24 cellular contexts compared by ENCODE assay signal in genomic region chr22:20729194-20729593, GRCh38. TPM values are rescaled to one million over a fixed set of nuclear protein-coding genes. Genes with fewer than 3 reads are reported as not detected.
DNase-seq lines count a peak whose midpoint lies in the region; ATAC-seq and TF ChIP-seq lines count a peak whose summit lies in the region.
"Had no signal": no experiment of that assay in that cellular context is flagged by ENCODE, and none has a peak within 500 bp of the region (broad histone marks: within the 10 kb centered on the region; RNA-seq: fewer than 3 reads in every experiment).

No MANE protein-coding gene starts in this region.

- ATAC-seq in heart left ventricle (peak; percentile 7 to 37 (median 30)), Right ventricle myocardium inferior (no peak)
- ATAC-seq: A549, SK-N-SH treated with all-trans-retinoic acid at 6 μM for 48 hours had no signal

- 64 to 74% (median 71%) methylated on average over 13 of the region's 13 CpGs for WGBS in heart left ventricle, 4 donors

- TF ChIP-seq POLR2A in heart left ventricle (IDR thresholded peaks at IDR 0.05) = no peak

- no peak overlapping the region for H3K27ac ChIP-seq in heart left ventricle
- H3K27ac ChIP-seq: A549; BLaER1 treated with 17β-estradiol and CSF1 and Interleukin-3, amounts not matched to agents 10 nM and 100 nM; HL-60; SJCRH30 had no signal

- peaks cover 0 to 8% (median 0%) of the 10 kb centered on the region in 12 donors for H3K4me1 ChIP-seq in heart left ventricle
- H3K4me1 ChIP-seq: A549; BLaER1 treated with 17β-estradiol and CSF1 and Interleukin-3, amounts not matched to agents 10 nM and 100 nM; SJCRH30 had no signal

- H3K9me3 ChIP-seq in heart left ventricle = no peaks in the 10 kb centered on the region
- H3K9me3 ChIP-seq: A549; BLaER1 treated with 17β-estradiol and CSF1 and Interleukin-3, amounts not matched to agents 10 nM and 100 nM; MG63; SJCRH30 had no signal

- H3K4me3 ChIP-seq in heart left ventricle = no peak overlapping the region
- H3K4me3 ChIP-seq: A549; BLaER1 treated with 17β-estradiol and CSF1 and Interleukin-3, amounts not matched to agents 10 nM and 100 nM; MG63; SJCRH30 had no signal

- no peaks in the 10 kb centered on the region for H3K27me3 ChIP-seq in heart left ventricle
- H3K27me3 ChIP-seq: BLaER1 treated with 17β-estradiol and CSF1 and Interleukin-3, amounts not matched to agents 10 nM and 100 nM; MG63; SJCRH30 had no signal

- H3K36me3 ChIP-seq in heart left ventricle = peaks cover 0 to 79% (median 65%) of the 10 kb centered on the region in 9 donors

- DNase-seq in heart left ventricle (no peak), Right ventricle myocardium inferior (ENCODE audit: missing footprints) (no peak), G401 (ENCODE audit: low spot score) (peak; percentile 89), cerebellum (ENCODE audit: low spot score) (peak; percentile 60), HuH-7 (ENCODE audit: low spot score) (no peak), KG1 (lab: John Stamatoyannopoulos, UW) (no peak), NCI-H69 (lab: John Stamatoyannopoulos, UW) (no peak)
- DNase-seq: AML-193; CD4-positive, alpha-beta T cell; COR-L47; DMS79; EL; GF-D8; KBM-7; MG63; NCI-H2029; NCI-H226; NCI-H524; SJCRH30 had no signal

- TF ChIP-seq CTCF in heart left ventricle (IDR thresholded peaks at IDR 0.05) = no peak

- intact Hi-C loops in heart left ventricle (cut with DNase I) (no loop called here), Right ventricle myocardium inferior (cut with DNase I) (no loop called here)

- in situ Hi-C loops in G401 (cut with HindIII; ENCODE audit: low sequenced_read_pairs) = no loop called here

RNA-seq across cellular contexts. Expression of gene SERPIND1, which starts 44.7 kb away (rescaled TPM):
- under 1 TPM in 4 of 9 donors, not detected in 5; 0.09 to 0.44 (median 0.18) TPM for total RNA-seq in heart left ventricle
- polyA plus RNA-seq in heart left ventricle = under 1 TPM; 0.04 to 0.15 TPM
- total RNA-seq in Right ventricle myocardium inferior = not detected
- total RNA-seq in G401 (2014; rRNA removed; shearing (Covaris generic)) = not detected in 2 replicates
- 3.2 TPM for total RNA-seq in cerebellum
- total RNA-seq: CD4-positive, alpha-beta T cell; H1 had no signal
- polyA plus RNA-seq: A549, H1 had no signal

Comparison
In these comparisons a context has a peak if more than half of its experiments do, and no peak if none do; other contexts are left out.
1. DNase-seq: peak in G401 (single experiment) and cerebellum (single experiment); none in heart left ventricle (0 of 5), Right ventricle myocardium inferior (single experiment), HuH-7 (single experiment), KG1 (single experiment) and NCI-H69 (single experiment).